In the genomic region with DNA sequence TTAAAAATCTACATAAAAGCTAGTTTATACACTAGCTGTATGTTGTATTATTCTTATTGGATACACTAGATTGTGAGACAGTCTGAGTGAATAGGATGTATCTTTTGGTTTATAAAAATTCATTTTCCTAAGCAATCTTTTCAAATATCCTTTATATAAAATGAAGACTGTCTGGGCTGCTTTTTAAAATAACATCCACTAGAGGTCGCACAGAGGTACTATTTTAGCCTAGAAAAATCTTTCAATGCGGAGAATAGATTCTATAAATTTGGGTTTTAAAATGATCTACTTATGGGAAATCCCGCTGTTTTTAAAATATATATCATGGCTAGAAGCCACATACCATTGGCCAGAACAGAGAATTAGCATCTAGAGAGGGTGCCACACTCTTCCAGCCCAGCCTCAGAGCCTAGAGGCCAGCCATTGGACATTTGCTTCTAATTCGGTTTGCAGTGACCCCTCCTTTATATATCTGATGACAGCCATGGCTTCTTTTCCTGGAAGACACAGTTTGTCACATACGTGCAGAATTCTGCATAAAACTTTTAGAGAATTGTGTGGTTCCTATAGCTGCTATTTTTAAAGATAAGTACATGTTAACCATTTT, we compare ENCODE assay signal across 9 cellular contexts. TPM values are rescaled to one million over a fixed set of nuclear protein-coding genes. Genes with fewer than 3 reads are reported as not detected.
DNase-seq lines count a peak whose midpoint lies in the region; TF ChIP-seq lines count a peak whose summit lies in the region.
"Had no signal": no experiment of that assay in that cellular context is flagged by ENCODE, and none has a peak within 500 bp of the region (broad histone marks: within the 10 kb centered on the region; RNA-seq: fewer than 3 reads in every experiment).

No MANE protein-coding gene starts in this region.

- H3K4me3 ChIP-seq in MG63: no peak overlapping the region

- DNase-seq in ELR (ENCODE audit: low read depth) (peak; percentile 64), HCEC 1CT (peak; percentile 47), NOMO-1 (lab: John Stamatoyannopoulos, UW; ENCODE audit: unreplicated experiment in 2 of 2) (peak; percentile 27 to 57), dermis blood vessel endothelial cell (peak; percentile 57), nephron progenitor cell (no peak), posterior cingulate gyrus (no peak), MG63 (no peak)
- no peak for DNase-seq in activated T-cell treated with anti-CD3 and anti-CD28 coated beads, Interleukin-2, amount 50 U/mL, for 1 hour

- intact Hi-C loops in posterior cingulate gyrus (cut with DNase I): loop anchor here (1.0 kb wide), 1 partner anchor 84 kb away; no protein-coding TSS in a partner anchor

- no peaks in the 10 kb centered on the region for H3K4me1 Mint-ChIP-seq in nephron progenitor cell

- H3K36me3 Mint-ChIP-seq in nephron progenitor cell (ENCODE audit: low read depth): no peaks in the 10 kb centered on the region

- no peaks in the 10 kb centered on the region for H3K9me3 Mint-ChIP-seq in nephron progenitor cell

- H3K9me3 ChIP-seq in MG63: no peaks in the 10 kb centered on the region

- no peak overlapping the region for H3K27ac Mint-ChIP-seq in nephron progenitor cell

- no peak overlapping the region for H3K4me3 Mint-ChIP-seq in nephron progenitor cell

- no peaks in the 10 kb centered on the region for H3K36me3 ChIP-seq in MG63

- no peaks in the 10 kb centered on the region for H3K27me3 ChIP-seq in MG63

- TF ChIP-seq CTCF in nephron progenitor cell (IDR thresholded peaks at IDR 0.05): peak; percentile 65

- peaks cover 32% of the 10 kb centered on the region for H3K27me3 Mint-ChIP-seq in nephron progenitor cell (ENCODE audit: low read depth, poor library complexity)

RNA-seq across cellular contexts. Expression of a gene that starts 7.3 kb away (rescaled TPM):
- total RNA-seq in dermis blood vessel endothelial cell: not detected in 2 replicates
- total RNA-seq in MG63 (2014; rRNA removed; shearing (Covaris generic); ENCODE audit: low replicate concordance): not detected in 2 replicates
- total RNA-seq: T-helper 1 cell treated with Interleukin-12 subunit alpha and Interleukin-12 subunit beta and Interleukin-4 antibody, amounts not matched to agents 30 ng/mL and 1 ng/mL, for 36 hours had no signal

RNA-seq across cellular contexts. Expression of a gene that starts 24.1 kb away (rescaled TPM):
- total RNA-seq in dermis blood vessel endothelial cell: 6.4 and 6.5 TPM in 2 replicates
- total RNA-seq in MG63 (2014; rRNA removed; shearing (Covaris generic); ENCODE audit: low replicate concordance): 4.6 and 9.4 TPM in 2 replicates

RNA-seq across cellular contexts. Expression of a gene that starts 25.8 kb away (rescaled TPM):
- 11.2 and 15.7 TPM in 2 replicates for total RNA-seq in dermis blood vessel endothelial cell
- total RNA-seq in MG63 (2014; rRNA removed; shearing (Covaris generic); ENCODE audit: low replicate concordance): 11.3 and 24.2 TPM in 2 replicates

RNA-seq across cellular contexts. Expression of a gene that starts 25.9 kb away (rescaled TPM):
- 14.0 and 19.6 TPM in 2 replicates for total RNA-seq in dermis blood vessel endothelial cell
- 8.8 and 27.8 TPM in 2 replicates for total RNA-seq in MG63 (2014; rRNA removed; shearing (Covaris generic); ENCODE audit: low replicate concordance)

RNA-seq across cellular contexts. Expression of a gene that starts 47.6 kb away (rescaled TPM):
- 0.79 and 1.2 TPM in 2 replicates for total RNA-seq in dermis blood vessel endothelial cell
- 0.20 TPM in 1 of 2 replicates, not detected in the other for total RNA-seq in MG63 (2014; rRNA removed; shearing (Covaris generic); ENCODE audit: low replicate concordance)

Comparison
In these comparisons a context has a peak if more than half of its experiments do, and no peak if none do; other contexts are left out.
1. DNase-seq: peak in ELR (single experiment), HCEC 1CT (single experiment), NOMO-1 (2 of 2) and dermis blood vessel endothelial cell (single experiment); none in nephron progenitor cell (single experiment), posterior cingulate gyrus (0 of 10), MG63 (single experiment) and activated T-cell treated with anti-CD3 and anti-CD28 coated beads, Interleukin-2, amount 50 U/mL, for 1 hour (single experiment).